8 cellular contexts compared by ENCODE assay signal in the genomic region with DNA sequence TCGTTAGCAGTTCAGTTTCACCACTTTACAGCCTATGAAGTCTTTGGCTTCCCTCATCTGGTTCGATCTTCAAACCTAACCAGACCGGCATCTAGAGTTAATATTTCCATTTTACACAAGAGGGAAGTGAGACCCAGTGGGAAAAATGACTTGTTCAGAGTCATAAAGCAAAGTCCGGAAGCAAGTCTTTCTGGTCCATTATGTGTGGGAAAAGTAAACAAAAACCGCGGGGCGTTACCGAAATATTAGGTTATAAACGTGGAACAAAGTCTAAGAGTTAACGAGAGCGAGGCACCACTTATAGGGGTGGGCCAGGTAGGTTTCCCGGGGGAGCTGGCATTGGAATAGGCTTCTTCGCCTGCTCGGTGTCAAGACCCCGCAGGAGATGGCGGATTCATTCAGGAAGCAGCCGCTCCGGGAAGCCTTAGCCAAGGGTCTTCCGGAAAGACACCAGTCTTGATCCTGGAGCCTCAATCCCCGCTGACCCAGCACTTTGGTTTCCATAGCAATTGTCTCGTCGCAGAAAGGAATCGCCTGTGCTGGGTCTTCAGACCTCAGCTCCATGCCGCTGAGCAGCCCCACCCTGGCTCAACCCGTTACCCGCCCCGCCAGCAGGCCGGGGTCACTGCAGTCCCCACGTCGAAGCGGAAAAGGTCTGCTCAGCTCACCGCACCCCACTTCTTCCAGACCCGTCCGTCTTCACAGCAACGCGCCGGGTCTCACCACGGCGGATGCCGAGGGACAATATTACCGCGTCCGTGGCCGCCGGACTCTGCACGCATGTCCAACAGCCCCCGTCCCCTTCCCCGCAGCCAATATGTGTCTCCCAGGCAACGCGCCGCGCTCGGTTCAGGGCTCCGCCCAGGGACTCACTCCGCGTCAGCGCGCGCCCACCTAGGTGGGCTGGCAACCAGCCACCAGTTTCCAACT. TPM values are rescaled to one million over a fixed set of nuclear protein-coding genes. Genes with fewer than 3 reads are reported as not detected.
A peak's percentile ranks its signal among the peaks of the same experiment; 100 is the strongest.
DNase-seq lines count a peak whose midpoint lies in the region; ATAC-seq and TF ChIP-seq lines count a peak whose summit lies in the region.

Gene C5orf52 (plus strand): TSS at position 872 of the 930 bp plus-strand sequence. CDS start 82 bp downstream, outside the sequence.

- no peaks in the 10 kb centered on the region for H3K9me3 Mint-ChIP-seq in CD8-positive, alpha-beta T cell

- peaks cover 18% of the 10 kb centered on the region for H3K4me1 ChIP-seq in CD8-positive, alpha-beta T cell (ENCODE audit: insufficient read depth, low read length)
- H3K4me1 ChIP-seq in subcutaneous abdominal adipose tissue (ENCODE audit: control insufficient read depth in 5 of 5, insufficient read depth in 5 of 5, low read length in 5 of 5) = peaks cover 0 to 17% (median 14%) of the 10 kb centered on the region in 5 donors

- no peak for ATAC-seq in CD8-positive, alpha-beta T cell
- peak; percentile 45 for ATAC-seq in T-helper 17 cell
- no peak for ATAC-seq in HG02870 (IDR thresholded peaks at IDR 0.05; ENCODE audit: unreplicated experiment)
- no peak for ATAC-seq in GM18858 (IDR thresholded peaks at IDR 0.05; ENCODE audit: unreplicated experiment)

- H3K9me3 ChIP-seq in CD8-positive, alpha-beta T cell (ENCODE audit: low read length) = no peaks in the 10 kb centered on the region
- H3K9me3 ChIP-seq in T-helper 17 cell (ENCODE audit: control insufficient read depth, low read length, poor library complexity, severe bottlenecking) (no peaks in the 10 kb centered on the region), subcutaneous abdominal adipose tissue (ENCODE audit: control insufficient read depth in 5 of 5, low read length in 5 of 5) (no peaks in the 10 kb centered on the region)

- TF ChIP-seq POLR2A in lower leg skin (IDR thresholded peaks at IDR 0.05) = no peak

- H3K4me3 ChIP-seq in CD8-positive, alpha-beta T cell (ENCODE audit: low read depth, low read length) = peak within 1 kb of the TSS; percentile 44
- H3K4me3 ChIP-seq in HFF-Myc (replicated peaks; ENCODE audit: low read depth, low read length) (peak within 1 kb of the TSS; percentile 63), coronary artery (peak within 1 kb of the TSS; percentile 81), lower leg skin (ENCODE audit: low read depth, poor library complexity, severe bottlenecking) (peak within 1 kb of the TSS; percentile 5), subcutaneous abdominal adipose tissue (ENCODE audit: low read depth in 1 of 5, low read length in 5 of 5) (peak within 1 kb of the TSS; percentile 65 to 82 (median 75))

- peaks cover 41% of the 10 kb centered on the region for H3K27me3 Mint-ChIP-seq in CD8-positive, alpha-beta T cell (ENCODE audit: low read depth)
- peaks cover 10% of the 10 kb centered on the region for H3K27me3 Mint-ChIP-seq in T-helper 17 cell

- H3K9ac ChIP-seq in subcutaneous abdominal adipose tissue (ENCODE audit: low read length in 5 of 5) = peak within 1 kb of the TSS in 3 of 5 donors; percentile 4 to 64 (median 59)

- peak within 1 kb of the TSS; percentile 85 for H3K4me3 Mint-ChIP-seq in CD8-positive, alpha-beta T cell
- peak within 1 kb of the TSS; percentile 96 for H3K4me3 Mint-ChIP-seq in T-helper 17 cell

- TF ChIP-seq CTCF in CD8-positive, alpha-beta T cell (IDR thresholded peaks at IDR 0.05) = no peak
- TF ChIP-seq CTCF in HFF-Myc (IDR thresholded peaks at IDR 0.05; ENCODE audit: low read depth, low read length, missing control alignments) (no peak), coronary artery (IDR thresholded peaks at IDR 0.05) (no peak), lower leg skin (IDR thresholded peaks at IDR 0.05) (no peak)

- peaks cover 14% of the 10 kb centered on the region for H3K27me3 ChIP-seq in CD8-positive, alpha-beta T cell (ENCODE audit: insufficient read depth, low read length)
- H3K27me3 ChIP-seq in subcutaneous abdominal adipose tissue (ENCODE audit: control insufficient read depth in 5 of 5, insufficient read depth in 4 of 5, low read length in 5 of 5) = peaks cover 4 to 20% (median 15%) of the 10 kb centered on the region in 5 donors

- POLR2A ChIA-PET in CD8-positive, alpha-beta T cell (lab: Charles Lee) = interaction anchor here (0.6 kb wide), 1 partner anchor 659 kb away, joined by 5 read pairs; no protein-coding TSS in a partner anchor

- intact Hi-C loops in CD8-positive, alpha-beta T cell (cut with DNase I, micrococcal nuclease) = loop anchor here in 1 of 2 experiments (5.0 kb wide), 1 partner anchor 616 kb away; no protein-coding TSS in a partner anchor
- intact Hi-C loops in lower leg skin (cut with DNase I; ENCODE audit: low total_unique reads) = no loop called here

- WGBS in lower leg skin, 2 donors = 2 to 3% methylated on average over 35 to 43 of the region's 59 CpGs

- no peak within 1 kb of the TSS for H3K27ac ChIP-seq in CD8-positive, alpha-beta T cell (ENCODE audit: low read depth, low read length)
- H3K27ac ChIP-seq in coronary artery (no peak within 1 kb of the TSS), subcutaneous abdominal adipose tissue (ENCODE audit: low read depth, low read length) (no peak within 1 kb of the TSS)

- no peak within 1 kb of the TSS for H3K27ac Mint-ChIP-seq in CD8-positive, alpha-beta T cell
- peak within 1 kb of the TSS; percentile 93 for H3K27ac Mint-ChIP-seq in T-helper 17 cell

- CTCF ChIA-PET in CD8-positive, alpha-beta T cell (lab: Charles Lee) = interaction anchor here (0.8 to 1.5 kb wide), 2 partner anchors 11 to 72 kb away, joined by 3 read pairs; partner anchors contain the start of gene LSM11

- H3K4me1 Mint-ChIP-seq in CD8-positive, alpha-beta T cell (ENCODE audit: low read depth) = peaks cover 24% of the 10 kb centered on the region
- peaks cover 21% of the 10 kb centered on the region for H3K4me1 Mint-ChIP-seq in T-helper 17 cell

- H3K36me3 Mint-ChIP-seq in CD8-positive, alpha-beta T cell = no peaks in the 10 kb centered on the region
- no peaks in the 10 kb centered on the region for H3K36me3 Mint-ChIP-seq in T-helper 17 cell (ENCODE audit: low read depth)

- H3K36me3 ChIP-seq in CD8-positive, alpha-beta T cell (ENCODE audit: insufficient read depth, low read length) = no peaks in the 10 kb centered on the region
- H3K36me3 ChIP-seq in subcutaneous abdominal adipose tissue (ENCODE audit: control insufficient read depth in 5 of 5, insufficient read depth in 5 of 5, low read length in 5 of 5) = no peaks in the 10 kb centered on the region

- peak in 1 of 7 experiments; percentile 11 for DNase-seq in CD8-positive, alpha-beta T cell
- DNase-seq in HFF-Myc (ENCODE audit: extremely low read depth, low read depth) (no peak), T-helper 17 cell (peak in 1 of 3 donors; percentile 16), coronary artery (ENCODE audit: low spot score) (no peak), lower leg skin (ENCODE audit: low spot score in 2 of 2) (peak in 1 of 2 donors; percentile 86)

RNA-seq across cellular contexts. Expression of gene C5orf52, which starts in this region (rescaled TPM):
- total RNA-seq in CD8-positive, alpha-beta T cell = not detected
- total RNA-seq in T-helper 17 cell = not detected
- not detected for total RNA-seq in lower leg skin

Comparison
In these comparisons a context has a peak if more than half of its experiments do, and no peak if none do; other contexts are left out.
1. Peak in ATAC-seq in T-helper 17 cell; RNA of the gene not detected or under 1 TPM.
2. H3K4me3 ChIP-seq: peak in every context shown above with its lines; median percentile 81 in coronary artery; 75 in subcutaneous abdominal adipose tissue; 63 in HFF-Myc; 44 in CD8-positive, alpha-beta T cell; 5 in lower leg skin.